Comparison of ENCODE assay signal across 22 cellular contexts in genomic region chr10:132495231-132495630, GRCh38. TPM values are rescaled to one million over a fixed set of nuclear protein-coding genes. Genes with fewer than 3 reads are reported as not detected.
A peak's percentile ranks its signal among the peaks of the same experiment; 100 is the strongest.
DNase-seq lines count a peak whose midpoint lies in the region; ATAC-seq, FAIRE-seq and TF ChIP-seq lines count a peak whose summit lies in the region.
"Had no signal": no experiment of that assay in that cellular context is flagged by ENCODE, and none has a peak within 500 bp of the region (broad histone marks: within the 10 kb centered on the region; RNA-seq: fewer than 3 reads in every experiment).

No MANE protein-coding gene starts in this region.

- no peaks in the 10 kb centered on the region for H3K4me1 Mint-ChIP-seq in central memory CD8-positive, alpha-beta T cell
- peaks cover 2% of the 10 kb centered on the region for H3K4me1 Mint-ChIP-seq in memory B cell

- H3K9me3 Mint-ChIP-seq in central memory CD8-positive, alpha-beta T cell = no peaks in the 10 kb centered on the region
- H3K9me3 Mint-ChIP-seq in memory B cell = no peaks in the 10 kb centered on the region
- H3K9me3 Mint-ChIP-seq: CD4-positive, alpha-beta T cell had no signal

- peak overlapping the region; percentile 12 for H3K27ac Mint-ChIP-seq in central memory CD8-positive, alpha-beta T cell (ENCODE audit: low read depth)
- H3K27ac Mint-ChIP-seq in memory B cell = peak overlapping the region; percentile 64
- H3K27ac Mint-ChIP-seq: CD4-positive, alpha-beta T cell had no signal

- H3K4me1 ChIP-seq in spleen (peaks cover 0 to 21% (median 7%) of the 10 kb centered on the region in 6 donors), vagina (peaks cover 34% of the 10 kb centered on the region), kidney (ENCODE audit: control insufficient read depth in 1 of 2, insufficient read depth in 1 of 2, low read depth in 1 of 2, low read length in 2 of 2) (peaks cover 0 to 5% of the 10 kb centered on the region in 2 donors), ascending aorta (peaks cover 0 to 6% of the 10 kb centered on the region in 2 donors)
- H3K4me1 ChIP-seq: SJCRH30 had no signal

- no peak for TF ChIP-seq CTCF in spleen (IDR thresholded peaks at IDR 0.05 in 8 of 11, conservative IDR thresholded peaks at IDR 0.05 in 3 of 11)
- TF ChIP-seq CTCF in vagina (IDR thresholded peaks at IDR 0.05) = no peak
- no peak for TF ChIP-seq CTCF in kidney (IDR thresholded peaks at IDR 0.05; ENCODE audit: borderline replicate concordance, extremely low read depth, insufficient read depth)
- TF ChIP-seq CTCF in ascending aorta (IDR thresholded peaks at IDR 0.05) = no peak

- H3K36me3 Mint-ChIP-seq in central memory CD8-positive, alpha-beta T cell (ENCODE audit: insufficient read depth) = no peaks in the 10 kb centered on the region
- H3K36me3 Mint-ChIP-seq in memory B cell = no peaks in the 10 kb centered on the region

- FAIRE-seq in kidney (lab: Jason Lieb, UNC) = no peak
- FAIRE-seq: A549, D721Med had no signal

- H3K27me3 ChIP-seq in spleen (replicated peaks in 1 of 7) (peaks cover 0 to 17% (median 0%) of the 10 kb centered on the region in 7 donors), vagina (no peaks in the 10 kb centered on the region), ascending aorta (no peaks in the 10 kb centered on the region)
- H3K27me3 ChIP-seq: SJCRH30 had no signal

- no peak for TF ChIP-seq POLR2A in spleen (IDR thresholded peaks at IDR 0.05)
- TF ChIP-seq POLR2A in vagina (IDR thresholded peaks at IDR 0.05) = no peak

- no peak overlapping the region for H3K4me3 Mint-ChIP-seq in central memory CD8-positive, alpha-beta T cell
- no peak overlapping the region for H3K4me3 Mint-ChIP-seq in memory B cell
- H3K4me3 Mint-ChIP-seq: CD4-positive, alpha-beta T cell had no signal

- ATAC-seq in central memory CD8-positive, alpha-beta T cell (replicated peaks; ENCODE audit: extremely low read depth, poor library complexity, severe bottlenecking) = no peak
- ATAC-seq in memory B cell (ENCODE audit: low read depth) (no peak), GM19455 (IDR thresholded peaks at IDR 0.05; ENCODE audit: unreplicated experiment) (no peak)
- ATAC-seq: A549, PC-3 had no signal

- intact Hi-C loops in spleen (cut with DNase I; ENCODE audit: low total_unique reads) (no loop called here), vagina (cut with DNase I) (no loop called here), kidney (cut with DNase I) (no loop called here), ascending aorta (cut with DNase I) (no loop called here)

- no peak for DNase-seq in central memory CD8-positive, alpha-beta T cell (ENCODE audit: low spot score in 2 of 2)
- DNase-seq in memory B cell (ENCODE audit: low spot score in 2 of 2) = no peak
- DNase-seq in spleen = no peak
- DNase-seq in vagina (ENCODE audit: extremely low spot score in 2 of 2) = no peak
- DNase-seq in kidney = no peak
- DNase-seq in ascending aorta (ENCODE audit: low spot score in 2 of 2) = no peak
- DNase-seq: AML-193; CD4-positive, alpha-beta T cell; GM23248; H7; KG1; MM.1S; NCI-H2029; NCI-H446; NCI-H524 treated with DMSO at 0.1 percent for 48 hours; NCI-H774; PC-3; SJCRH30 had no signal

- no peaks in the 10 kb centered on the region for H3K9me3 ChIP-seq in spleen
- no peaks in the 10 kb centered on the region for H3K9me3 ChIP-seq in vagina
- H3K9me3 ChIP-seq in kidney (ENCODE audit: control insufficient read depth in 1 of 2, low read length in 2 of 2) = no peaks in the 10 kb centered on the region
- H3K9me3 ChIP-seq in ascending aorta = no peaks in the 10 kb centered on the region
- H3K9me3 ChIP-seq: A549, SJCRH30 had no signal

- H3K4me3 ChIP-seq in spleen (no peak overlapping the region), vagina (no peak overlapping the region), kidney (ENCODE audit: low read length in 2 of 2) (no peak overlapping the region), ascending aorta (no peak overlapping the region)
- H3K4me3 ChIP-seq: A549; BLaER1 treated with 17β-estradiol and CSF1 and Interleukin-3, amounts not matched to agents 10 nM and 100 nM; GM23248; SJCRH30 had no signal

- WGBS in spleen, 5 donors = 65 to 84% (median 77%) methylated on average over 4 of the region's 4 CpGs

- no peak overlapping the region for H3K9ac ChIP-seq in kidney (ENCODE audit: low read length in 2 of 2)
- H3K9ac ChIP-seq: BLaER1 treated with 17β-estradiol and CSF1 and Interleukin-3, amounts not matched to agents 10 nM and 100 nM; GM23248 had no signal

- H3K36me3 ChIP-seq in spleen = no peaks in the 10 kb centered on the region
- no peaks in the 10 kb centered on the region for H3K36me3 ChIP-seq in vagina
- H3K36me3 ChIP-seq in kidney (ENCODE audit: control insufficient read depth in 1 of 2, insufficient read depth in 2 of 2, low read length in 2 of 2) = no peaks in the 10 kb centered on the region
- no peaks in the 10 kb centered on the region for H3K36me3 ChIP-seq in ascending aorta
- H3K36me3 ChIP-seq: BLaER1 treated with 17β-estradiol and CSF1 and Interleukin-3, amounts not matched to agents 10 nM and 100 nM; SJCRH30 had no signal

- H3K27ac ChIP-seq in spleen (peak overlapping the region in 5 of 8 donors; percentile 21 to 62 (median 48)), vagina (peak overlapping the region; percentile 49), kidney (ENCODE audit: low read depth in 2 of 2, low read length in 2 of 2) (no peak overlapping the region), ascending aorta (peak overlapping the region in 1 of 2 donors; percentile 60)
- H3K27ac ChIP-seq: A549; BLaER1 treated with 17β-estradiol and CSF1 and Interleukin-3, amounts not matched to agents 10 nM and 100 nM; GM23248; SJCRH30 had no signal

- peaks cover 44% of the 10 kb centered on the region for H3K27me3 Mint-ChIP-seq in central memory CD8-positive, alpha-beta T cell
- H3K27me3 Mint-ChIP-seq in memory B cell = peaks cover 13% of the 10 kb centered on the region
- H3K27me3 Mint-ChIP-seq: CD4-positive, alpha-beta T cell had no signal

RNA-seq across cellular contexts. Expression of gene INPP5A, which starts 42.4 kb away (rescaled TPM):
- total RNA-seq in spleen (10 to 100 TPM; 24.7 to 41.3 (median 33.7) TPM), vagina (24.3 TPM), kidney (40.3 TPM), ascending aorta (81.2 TPM)
- polyA plus RNA-seq in spleen (10 to 100 TPM; 11.1 to 16.5 (median 11.7) TPM), kidney (ENCODE audit: insufficient read depth, low read depth, low replicate concordance) (20.8 TPM)

Comparison
In these comparisons a context has a peak if more than half of its experiments do, and no peak if none do; other contexts are left out.
1. H3K27ac ChIP-seq: peak in spleen (5 of 8) and vagina (single experiment); none in kidney (0 of 2).